Comparison of ENCODE assay signal across 9 cellular contexts in genomic region chr19:5827342-5827890, GRCh38. TPM values are rescaled to one million over a fixed set of nuclear protein-coding genes. Genes with fewer than 3 reads are reported as not detected.
DNase-seq lines count a peak whose midpoint lies in the region; ATAC-seq, FAIRE-seq and TF ChIP-seq lines count a peak whose summit lies in the region.
"Had no signal": no experiment of that assay in that cellular context is flagged by ENCODE, and none has a peak within 500 bp of the region (broad histone marks: within the 10 kb centered on the region; RNA-seq: fewer than 3 reads in every experiment).

No MANE protein-coding gene starts in this region.

- H3K4me1 ChIP-seq in HepG2 (ENCODE audit: insufficient read depth, low read length): peaks cover 56% of the 10 kb centered on the region
- peaks cover 40% of the 10 kb centered on the region for H3K4me1 ChIP-seq in stomach smooth muscle (ENCODE audit: control insufficient read depth, insufficient read depth, low read length)

- DNase-seq in activated T-cell treated with anti-CD3 and anti-CD28 coated beads, Interleukin-2, amount 50 U/mL, for 24 hours: no peak
- no peak for DNase-seq in activated T-cell treated with anti-CD3 and anti-CD28 coated beads for 4 hours
- DNase-seq in activated naive CD8-positive, alpha-beta T cell treated with anti-CD3 and anti-CD28 coated beads, Interleukin-2, amount 50 U/mL, for 24 hours: no peak
- no peak for DNase-seq in HepG2 (ENCODE audit: low spot score)
- DNase-seq in NCI-H1092 treated with DMSO at 0.1 percent for 48 hours (lab: John Stamatoyannopoulos, UW): no peak
- no peak for DNase-seq in SKM-1 treated with dmso at 0.1 percent for 144 hours (lab: John Stamatoyannopoulos, UW; ENCODE audit: unreplicated experiment)

- H3K4me3 ChIP-seq in HepG2 (replicated peaks in 1 of 3; ENCODE audit: insufficient read depth in 1 of 3, low read depth in 2 of 3, low read length in 3 of 3) (peak overlapping the region in 2 of 3 experiments; percentile 46 to 90; a peak in 5 of 6 replicates), stomach smooth muscle (ENCODE audit: low read length in 2 of 2) (peak overlapping the region in 1 of 2 donors; percentile 74)

- no peak for TF ChIP-seq EP300 in HepG2 (IDR thresholded peaks at IDR 0.05; ENCODE audit: low read depth in 2 of 2, low read length in 2 of 2)
- TF ChIP-seq EP300 in HepG2 (CRISPR knock-in tag; IDR thresholded peaks at IDR 0.05; ENCODE audit: borderline replicate concordance): no peak

- no peak for TF ChIP-seq CTCF in HepG2 (CRISPR knock-in tag; IDR thresholded peaks at IDR 0.05)

- H3K9ac ChIP-seq in HepG2 (ENCODE audit: insufficient read depth, low read depth, low read length) (peak overlapping the region; percentile 53), stomach smooth muscle (ENCODE audit: low read length in 2 of 2) (no peak overlapping the region)

- no peaks in the 10 kb centered on the region for H3K9me3 Mint-ChIP-seq in activated T-cell treated with anti-CD3 and anti-CD28 coated beads, Interleukin-2, amount 50 U/mL, for 24 hours
- no peaks in the 10 kb centered on the region for H3K9me3 Mint-ChIP-seq in activated naive CD8-positive, alpha-beta T cell treated with anti-CD3 and anti-CD28 coated beads, Interleukin-2, amount 50 U/mL, for 24 hours

- H3K9me3 ChIP-seq in HepG2 (ENCODE audit: low read length) (no peaks in the 10 kb centered on the region), stomach smooth muscle (ENCODE audit: control insufficient read depth in 2 of 2, low read length in 2 of 2) (no peaks in the 10 kb centered on the region)

- TF ChIP-seq RAD21 in HepG2 (CRISPR knock-in tag; IDR thresholded peaks at IDR 0.05): no peak

- H3K36me3 Mint-ChIP-seq in activated T-cell treated with anti-CD3 and anti-CD28 coated beads, Interleukin-2, amount 50 U/mL, for 24 hours (ENCODE audit: low read depth): peaks cover 8% of the 10 kb centered on the region
- no peaks in the 10 kb centered on the region for H3K36me3 Mint-ChIP-seq in activated naive CD8-positive, alpha-beta T cell treated with anti-CD3 and anti-CD28 coated beads, Interleukin-2, amount 50 U/mL, for 24 hours (ENCODE audit: low read depth)

- peak overlapping the region; percentile 89 for H3K27ac ChIP-seq in HepG2 (ENCODE audit: extremely low read length, insufficient read depth, low read length)
- peak overlapping the region; percentile 66 for H3K27ac ChIP-seq in stomach smooth muscle (ENCODE audit: low read length)

- H4K20me1 ChIP-seq in HepG2 (ENCODE audit: insufficient read depth, low read length): no peaks in the 10 kb centered on the region

- H3K27ac Mint-ChIP-seq in activated T-cell treated with anti-CD3 and anti-CD28 coated beads, Interleukin-2, amount 50 U/mL, for 24 hours: peak overlapping the region; percentile 91
- H3K27ac Mint-ChIP-seq in activated naive CD8-positive, alpha-beta T cell treated with anti-CD3 and anti-CD28 coated beads, Interleukin-2, amount 50 U/mL, for 24 hours: peak overlapping the region; percentile 93

- H3K4me3 Mint-ChIP-seq in activated T-cell treated with anti-CD3 and anti-CD28 coated beads, Interleukin-2, amount 50 U/mL, for 24 hours: peak overlapping the region; percentile 81
- peak overlapping the region; percentile 95 for H3K4me3 Mint-ChIP-seq in activated naive CD8-positive, alpha-beta T cell treated with anti-CD3 and anti-CD28 coated beads, Interleukin-2, amount 50 U/mL, for 24 hours

- no peaks in the 10 kb centered on the region for H3K27me3 Mint-ChIP-seq in activated T-cell treated with anti-CD3 and anti-CD28 coated beads, Interleukin-2, amount 50 U/mL, for 24 hours
- peaks cover 5% of the 10 kb centered on the region for H3K27me3 Mint-ChIP-seq in activated naive CD8-positive, alpha-beta T cell treated with anti-CD3 and anti-CD28 coated beads, Interleukin-2, amount 50 U/mL, for 24 hours

- no TSS peak for BruUV-seq in HepG2 (replicated peaks; lab: Mats Ljungman, UMichigan)

- WGBS in HepG2 (ENCODE audit: low lambda C conversion rate): 45% methylated on average over 8 of the region's 37 CpGs

- POLR2A ChIA-PET in HepG2 (lab: Yijun Ruan, JAX): interaction anchor here (0.5 to 4.2 kb wide), 34 partner anchors 9 to 205 kb away, joined by 3 to 96 read pairs (median 8); partner anchors contain the start of genes CATSPERD, DUS3L, FUT5 and FUT6

- CTCF ChIA-PET in HepG2 (lab: Yijun Ruan, JAX; ENCODE audit: low intra/inter-chr PET ratio, low total read pairs): interaction anchor here (2.5 kb wide), 1 partner anchor 22 kb away, joined by 19 read pairs; the partner anchor contains the start of gene NRTN

- peaks cover 12% of the 10 kb centered on the region for H3K79me2 ChIP-seq in HepG2 (ENCODE audit: insufficient read depth, low read length)

- in situ Hi-C loops in HepG2 (cut with HindIII; ENCODE audit: extremely low pct_ligation_motif_present, low pct_unique_long_range_greater_than_20kb): no loop called here

- intact Hi-C loops in HepG2 (cut with micrococcal nuclease; ENCODE audit: unreplicated experiment): loop anchor here (5.0 kb wide), 1 partner anchor 45 kb away; the partner anchor contains the start of gene FUT5

- H3K4me2 ChIP-seq in HepG2 (ENCODE audit: low read depth, low read length): peak overlapping the region; percentile 100

- TF ChIP-seq POLR2A in HepG2 (IDR thresholded peaks at IDR 0.05; ENCODE audit: insufficient read depth in 1 of 2, low read depth in 2 of 2, low read length in 2 of 2): no peak

- no peak for ATAC-seq in activated naive CD8-positive, alpha-beta T cell treated with anti-CD3 and anti-CD28 coated beads, Interleukin-2, amount 50 U/mL, for 24 hours
- ATAC-seq in HepG2: no peak; the same call in 1 of the 3 replicates
- no peak for ATAC-seq in HG03280 (IDR thresholded peaks at IDR 0.05; ENCODE audit: unreplicated experiment)

- peaks cover 20% of the 10 kb centered on the region for H3K4me1 Mint-ChIP-seq in activated T-cell treated with anti-CD3 and anti-CD28 coated beads, Interleukin-2, amount 50 U/mL, for 24 hours (ENCODE audit: low read depth)
- H3K4me1 Mint-ChIP-seq in activated naive CD8-positive, alpha-beta T cell treated with anti-CD3 and anti-CD28 coated beads, Interleukin-2, amount 50 U/mL, for 24 hours: peaks cover 20% of the 10 kb centered on the region

- peaks cover 0 to 5% of the 10 kb centered on the region in 2 experiments; a peak in 1 of 5 replicates for H3K36me3 ChIP-seq in HepG2 (replicated peaks in 1 of 2; ENCODE audit: control insufficient read depth in 1 of 2, insufficient read depth in 2 of 2, low read length in 2 of 2)
- H3K36me3 ChIP-seq in stomach smooth muscle (ENCODE audit: control insufficient read depth in 2 of 2, insufficient read depth in 2 of 2, low read length in 2 of 2): no peaks in the 10 kb centered on the region

- no peak for FAIRE-seq in HepG2 (lab: Jason Lieb, UNC)
- FAIRE-seq: RCC 7860 had no signal

- H3K27me3 ChIP-seq in HepG2 (ENCODE audit: control insufficient read depth in 1 of 2, insufficient read depth in 2 of 2, low read length in 2 of 2): no peaks in the 10 kb centered on the region; a peak in 1 of 5 replicates
- H3K27me3 ChIP-seq in stomach smooth muscle (ENCODE audit: control insufficient read depth in 1 of 2, insufficient read depth in 2 of 2, low read length in 2 of 2): no peaks in the 10 kb centered on the region

- H2AFZ ChIP-seq in HepG2 (ENCODE audit: low read length): no peak overlapping the region

RNA-seq across cellular contexts. Expression of gene FUT6, which starts 12.1 kb away (rescaled TPM):
- 5.0 and 8.2 TPM in 2 replicates for total RNA-seq in HepG2 (2016; rRNA removed; fragmentation: Illumina TruSeq; extraction: Trizol)
- 0.97 and 1.6 TPM in 2 replicates for total RNA-seq in HepG2 (2016; cell fraction: cytosol; rRNA removed; fragmentation: Illumina TruSeq; extraction: Trizol; ENCODE audit: low read depth)
- 5.0 and 7.9 TPM in 2 replicates for total RNA-seq in HepG2 (2016; cell fraction: insoluble cytoplasmic fraction; rRNA removed; fragmentation: Illumina TruSeq; extraction: Trizol)
- total RNA-seq in HepG2 (2016; cell fraction: membrane; rRNA removed; fragmentation: Illumina TruSeq; extraction: Trizol): 3.2 and 4.2 TPM in 2 replicates
- total RNA-seq in HepG2 (2016; cell fraction: nucleus; rRNA removed; fragmentation: Illumina TruSeq; extraction: Trizol): 5.8 and 8.5 TPM in 2 replicates
- 27.7 and 53.3 TPM in 2 replicates for polyA plus RNA-seq in HepG2 (2011; rRNA removed)
- 33.1 and 34.4 TPM in 2 replicates for polyA plus RNA-seq in HepG2 (2011; cell fraction: cytosol; rRNA removed)
- 43.6 and 59.1 TPM in 2 replicates for polyA plus RNA-seq in HepG2 (2011; cell fraction: nucleus; rRNA removed)
- 15.4 and 18.7 TPM in 2 replicates for polyA plus RNA-seq in HepG2 (2012)
- 0.97 and 1.0 TPM in 2 replicates for polyA plus RNA-seq in HepG2 (2016; cell fraction: cytosol; fragmentation: Illumina TruSeq; extraction: Trizol; ENCODE audit: low read depth)
- 5.1 and 6.0 TPM in 2 replicates for polyA plus RNA-seq in HepG2 (2016; cell fraction: insoluble cytoplasmic fraction; fragmentation: Illumina TruSeq; extraction: Trizol; ENCODE audit: low read depth)
- polyA plus RNA-seq in HepG2 (2016; cell fraction: membrane; fragmentation: Illumina TruSeq; extraction: Trizol; ENCODE audit: low read depth): 3.2 and 3.6 TPM in 2 replicates
- polyA plus RNA-seq in HepG2 (2016; cell fraction: nucleus; fragmentation: Illumina TruSeq; extraction: Trizol; ENCODE audit: insufficient read depth, low read depth): 11.4 and 11.8 TPM in 2 replicates
- polyA minus RNA-seq in HepG2 (2011; rRNA and poly(A)+ RNA removed; ENCODE audit: low replicate concordance): 80.4 TPM in 1 of 2 replicates, not detected in the other
- 21.4 and 25.8 TPM in 2 replicates for polyA minus RNA-seq in HepG2 (2011; cell fraction: cytosol; rRNA and poly(A)+ RNA removed)
- 22.5 and 47.7 TPM in 2 replicates for polyA minus RNA-seq in HepG2 (2011; cell fraction: nucleus; rRNA and poly(A)+ RNA removed)

RNA-seq across cellular contexts. Expression of gene NRTN, which starts 22.5 kb away (rescaled TPM):
- 3.2 and 4.1 TPM in 2 replicates for total RNA-seq in HepG2 (2016; rRNA removed; fragmentation: Illumina TruSeq; extraction: Trizol)
- total RNA-seq in HepG2 (2016; cell fraction: cytosol; rRNA removed; fragmentation: Illumina TruSeq; extraction: Trizol; ENCODE audit: low read depth): 6.3 and 6.9 TPM in 2 replicates
- total RNA-seq in HepG2 (2016; cell fraction: insoluble cytoplasmic fraction; rRNA removed; fragmentation: Illumina TruSeq; extraction: Trizol): 3.3 and 3.6 TPM in 2 replicates
- 11.2 and 12.2 TPM in 2 replicates for total RNA-seq in HepG2 (2016; cell fraction: membrane; rRNA removed; fragmentation: Illumina TruSeq; extraction: Trizol)
- total RNA-seq in HepG2 (2016; cell fraction: nucleus; rRNA removed; fragmentation: Illumina TruSeq; extraction: Trizol): 1.9 TPM in 2 replicates
- polyA plus RNA-seq in HepG2 (2011; rRNA removed): 5.3 and 7.3 TPM in 2 replicates
- polyA plus RNA-seq in HepG2 (2011; cell fraction: cytosol; rRNA removed): 3.3 and 7.0 TPM in 2 replicates
- polyA plus RNA-seq in HepG2 (2011; cell fraction: nucleus; rRNA removed): 5.3 and 5.4 TPM in 2 replicates
- 3.3 and 6.4 TPM in 2 replicates for polyA plus RNA-seq in HepG2 (2012)
- 9.7 and 9.9 TPM in 2 replicates for polyA plus RNA-seq in HepG2 (2016; cell fraction: cytosol; fragmentation: Illumina TruSeq; extraction: Trizol; ENCODE audit: low read depth)
- 4.5 and 4.6 TPM in 2 replicates for polyA plus RNA-seq in HepG2 (2016; cell fraction: insoluble cytoplasmic fraction; fragmentation: Illumina TruSeq; extraction: Trizol; ENCODE audit: low read depth)
- polyA plus RNA-seq in HepG2 (2016; cell fraction: membrane; fragmentation: Illumina TruSeq; extraction: Trizol; ENCODE audit: low read depth): 13.7 and 14.4 TPM in 2 replicates
- 2.8 and 4.0 TPM in 2 replicates for polyA plus RNA-seq in HepG2 (2016; cell fraction: nucleus; fragmentation: Illumina TruSeq; extraction: Trizol; ENCODE audit: insufficient read depth, low read depth)
- 0.14 and 10.3 TPM in 2 replicates for polyA minus RNA-seq in HepG2 (2011; rRNA and poly(A)+ RNA removed; ENCODE audit: low replicate concordance)
- polyA minus RNA-seq in HepG2 (2011; cell fraction: cytosol; rRNA and poly(A)+ RNA removed): 5.2 and 5.8 TPM in 2 replicates
- polyA minus RNA-seq in HepG2 (2011; cell fraction: nucleus; rRNA and poly(A)+ RNA removed): 1.2 and 1.8 TPM in 2 replicates

RNA-seq across cellular contexts. Expression of gene FUT3, which starts 23.8 kb away (rescaled TPM):
- total RNA-seq in HepG2 (2016; rRNA removed; fragmentation: Illumina TruSeq; extraction: Trizol): 0.20 and 0.53 TPM in 2 replicates
- total RNA-seq in HepG2 (2016; cell fraction: cytosol; rRNA removed; fragmentation: Illumina TruSeq; extraction: Trizol; ENCODE audit: low read depth): 0.10 TPM in 1 of 2 replicates, not detected in the other
- total RNA-seq in HepG2 (2016; cell fraction: insoluble cytoplasmic fraction; rRNA removed; fragmentation: Illumina TruSeq; extraction: Trizol): 0.39 TPM in 1 of 2 replicates, not detected in the other
- 0.14 and 0.15 TPM in 2 replicates for total RNA-seq in HepG2 (2016; cell fraction: membrane; rRNA removed; fragmentation: Illumina TruSeq; extraction: Trizol)
- 0.34 TPM in 1 of 2 replicates, not detected in the other for total RNA-seq in HepG2 (2016; cell fraction: nucleus; rRNA removed; fragmentation: Illumina TruSeq; extraction: Trizol)
- polyA plus RNA-seq in HepG2 (2011; rRNA removed): 1.1 and 1.6 TPM in 2 replicates
- polyA plus RNA-seq in HepG2 (2011; cell fraction: cytosol; rRNA removed): 0.74 and 0.86 TPM in 2 replicates
- polyA plus RNA-seq in HepG2 (2011; cell fraction: nucleus; rRNA removed): 0.96 and 1.5 TPM in 2 replicates
- 0.52 and 2.4 TPM in 2 replicates for polyA plus RNA-seq in HepG2 (2012)
- polyA plus RNA-seq in HepG2 (2016; cell fraction: cytosol; fragmentation: Illumina TruSeq; extraction: Trizol; ENCODE audit: low read depth): 0.07 TPM in 1 of 2 replicates, not detected in the other
- polyA plus RNA-seq in HepG2 (2016; cell fraction: insoluble cytoplasmic fraction; fragmentation: Illumina TruSeq; extraction: Trizol; ENCODE audit: low read depth): 0.12 and 0.23 TPM in 2 replicates
- polyA plus RNA-seq in HepG2 (2016; cell fraction: membrane; fragmentation: Illumina TruSeq; extraction: Trizol; ENCODE audit: low read depth): 0.17 TPM in 1 of 2 replicates, not detected in the other
- 0.57 and 0.83 TPM in 2 replicates for polyA plus RNA-seq in HepG2 (2016; cell fraction: nucleus; fragmentation: Illumina TruSeq; extraction: Trizol; ENCODE audit: insufficient read depth, low read depth)
- 0.80 TPM in 1 of 2 replicates, not detected in the other for polyA minus RNA-seq in HepG2 (2011; rRNA and poly(A)+ RNA removed; ENCODE audit: low replicate concordance)
- 0.69 TPM in 1 of 2 replicates, not detected in the other for polyA minus RNA-seq in HepG2 (2011; cell fraction: cytosol; rRNA and poly(A)+ RNA removed)
- polyA minus RNA-seq in HepG2 (2011; cell fraction: nucleus; rRNA and poly(A)+ RNA removed): 0.26 and 2.9 TPM in 2 replicates

RNA-seq across cellular contexts. Expression of gene DUS3L, which starts 36.5 kb away (rescaled TPM):
- total RNA-seq in HepG2 (2016; rRNA removed; fragmentation: Illumina TruSeq; extraction: Trizol): 20.6 and 25.1 TPM in 2 replicates
- total RNA-seq in HepG2 (2016; cell fraction: cytosol; rRNA removed; fragmentation: Illumina TruSeq; extraction: Trizol; ENCODE audit: low read depth): 7.1 and 7.6 TPM in 2 replicates
- 19.2 and 25.0 TPM in 2 replicates for total RNA-seq in HepG2 (2016; cell fraction: insoluble cytoplasmic fraction; rRNA removed; fragmentation: Illumina TruSeq; extraction: Trizol)
- 8.0 and 8.5 TPM in 2 replicates for total RNA-seq in HepG2 (2016; cell fraction: membrane; rRNA removed; fragmentation: Illumina TruSeq; extraction: Trizol)
- total RNA-seq in HepG2 (2016; cell fraction: nucleus; rRNA removed; fragmentation: Illumina TruSeq; extraction: Trizol): 16.2 and 25.2 TPM in 2 replicates
- 13.3 and 15.6 TPM in 2 replicates for polyA plus RNA-seq in HepG2 (2011; rRNA removed)
- polyA plus RNA-seq in HepG2 (2011; cell fraction: cytosol; rRNA removed): 10.8 and 19.0 TPM in 2 replicates
- 82.5 and 110 TPM in 2 replicates for polyA plus RNA-seq in HepG2 (2011; cell fraction: nucleus; rRNA removed)
- polyA plus RNA-seq in HepG2 (2012): 8.5 and 16.9 TPM in 2 replicates
- polyA plus RNA-seq in HepG2 (2016; cell fraction: cytosol; fragmentation: Illumina TruSeq; extraction: Trizol; ENCODE audit: low read depth): 2.4 and 3.1 TPM in 2 replicates
- polyA plus RNA-seq in HepG2 (2016; cell fraction: insoluble cytoplasmic fraction; fragmentation: Illumina TruSeq; extraction: Trizol; ENCODE audit: low read depth): 18.3 and 18.8 TPM in 2 replicates
- 6.3 TPM in 2 replicates for polyA plus RNA-seq in HepG2 (2016; cell fraction: membrane; fragmentation: Illumina TruSeq; extraction: Trizol; ENCODE audit: low read depth)
- 41.4 and 60.6 TPM in 2 replicates for polyA plus RNA-seq in HepG2 (2016; cell fraction: nucleus; fragmentation: Illumina TruSeq; extraction: Trizol; ENCODE audit: insufficient read depth, low read depth)
- polyA minus RNA-seq in HepG2 (2011; rRNA and poly(A)+ RNA removed; ENCODE audit: low replicate concordance): 25.0 and 31.3 TPM in 2 replicates
- polyA minus RNA-seq in HepG2 (2011; cell fraction: cytosol; rRNA and poly(A)+ RNA removed): 13.3 and 13.6 TPM in 2 replicates
- polyA minus RNA-seq in HepG2 (2011; cell fraction: nucleus; rRNA and poly(A)+ RNA removed): 16.8 and 28.8 TPM in 2 replicates

RNA-seq across cellular contexts. Expression of gene PRR22, which starts 42.9 kb away (rescaled TPM):
- 0.77 and 2.3 TPM in 2 replicates for total RNA-seq in HepG2 (2016; rRNA removed; fragmentation: Illumina TruSeq; extraction: Trizol)
- 0.40 and 0.53 TPM in 2 replicates for total RNA-seq in HepG2 (2016; cell fraction: cytosol; rRNA removed; fragmentation: Illumina TruSeq; extraction: Trizol; ENCODE audit: low read depth)
- 0.83 and 2.2 TPM in 2 replicates for total RNA-seq in HepG2 (2016; cell fraction: insoluble cytoplasmic fraction; rRNA removed; fragmentation: Illumina TruSeq; extraction: Trizol)
- 0.68 and 0.93 TPM in 2 replicates for total RNA-seq in HepG2 (2016; cell fraction: membrane; rRNA removed; fragmentation: Illumina TruSeq; extraction: Trizol)
- total RNA-seq in HepG2 (2016; cell fraction: nucleus; rRNA removed; fragmentation: Illumina TruSeq; extraction: Trizol): 2.2 and 2.6 TPM in 2 replicates
- polyA plus RNA-seq in HepG2 (2011; rRNA removed): 0.84 and 1.0 TPM in 2 replicates
- polyA plus RNA-seq in HepG2 (2011; cell fraction: cytosol; rRNA removed): 0.10 and 0.36 TPM in 2 replicates
- polyA plus RNA-seq in HepG2 (2011; cell fraction: nucleus; rRNA removed): 9.3 and 11.4 TPM in 2 replicates
- polyA plus RNA-seq in HepG2 (2012): 0.86 and 1.1 TPM in 2 replicates
- 0.27 and 0.43 TPM in 2 replicates for polyA plus RNA-seq in HepG2 (2016; cell fraction: cytosol; fragmentation: Illumina TruSeq; extraction: Trizol; ENCODE audit: low read depth)
- polyA plus RNA-seq in HepG2 (2016; cell fraction: insoluble cytoplasmic fraction; fragmentation: Illumina TruSeq; extraction: Trizol; ENCODE audit: low read depth): 1.2 and 2.0 TPM in 2 replicates
- 0.66 and 0.97 TPM in 2 replicates for polyA plus RNA-seq in HepG2 (2016; cell fraction: membrane; fragmentation: Illumina TruSeq; extraction: Trizol; ENCODE audit: low read depth)
- 10.5 and 11.2 TPM in 2 replicates for polyA plus RNA-seq in HepG2 (2016; cell fraction: nucleus; fragmentation: Illumina TruSeq; extraction: Trizol; ENCODE audit: insufficient read depth, low read depth)
- polyA minus RNA-seq in HepG2 (2011; rRNA and poly(A)+ RNA removed; ENCODE audit: low replicate concordance): 0.35 and 0.70 TPM in 2 replicates
- 0.59 and 0.62 TPM in 2 replicates for polyA minus RNA-seq in HepG2 (2011; cell fraction: cytosol; rRNA and poly(A)+ RNA removed)
- polyA minus RNA-seq in HepG2 (2011; cell fraction: nucleus; rRNA and poly(A)+ RNA removed): 0.62 and 1.7 TPM in 2 replicates
